In the genomic region with DNA sequence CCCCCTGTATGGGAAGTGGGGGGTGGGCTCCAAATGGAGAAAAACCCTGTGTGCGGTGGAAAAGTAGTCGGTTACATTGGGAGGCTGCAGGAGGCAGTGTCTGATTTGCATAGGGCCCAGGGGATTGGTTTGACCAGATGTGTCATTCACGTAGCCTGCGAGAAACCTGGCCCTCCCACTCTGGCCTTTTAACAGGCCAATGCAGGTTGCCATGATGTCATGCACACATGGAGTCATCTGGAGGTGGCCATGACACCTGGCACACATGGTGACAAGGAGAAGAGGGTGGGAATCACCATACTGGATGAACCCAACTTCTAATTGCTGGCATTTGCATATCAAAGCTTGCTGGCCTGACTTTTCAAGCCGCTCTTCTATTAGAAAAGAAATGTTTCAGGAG, we compare ENCODE assay signal across 1 cellular context.
TF ChIP-seq lines count a peak whose summit lies in the region.

No MANE protein-coding gene starts in this region.

TF ChIP-seq in K562, 482 proteins besides CTCF, POLR2A, EP300 and RAD21:
- TF ChIP-seq, protein P1, sequence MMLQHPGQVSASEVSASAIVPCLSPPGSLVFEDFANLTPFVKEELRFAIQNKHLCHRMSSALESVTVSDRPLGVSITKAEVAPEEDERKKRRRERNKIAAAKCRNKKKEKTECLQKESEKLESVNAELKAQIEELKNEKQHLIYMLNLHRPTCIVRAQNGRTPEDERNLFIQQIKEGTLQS (IDR thresholded peaks at IDR 0.05) = peak; percentile 8; the same call in 1 of the 2 replicates
- TF ChIP-seq, protein P1 (CRISPR knock-in tag; conservative IDR thresholded peaks at IDR 0.05) = no peak
- TF ChIP-seq, protein P2, sequence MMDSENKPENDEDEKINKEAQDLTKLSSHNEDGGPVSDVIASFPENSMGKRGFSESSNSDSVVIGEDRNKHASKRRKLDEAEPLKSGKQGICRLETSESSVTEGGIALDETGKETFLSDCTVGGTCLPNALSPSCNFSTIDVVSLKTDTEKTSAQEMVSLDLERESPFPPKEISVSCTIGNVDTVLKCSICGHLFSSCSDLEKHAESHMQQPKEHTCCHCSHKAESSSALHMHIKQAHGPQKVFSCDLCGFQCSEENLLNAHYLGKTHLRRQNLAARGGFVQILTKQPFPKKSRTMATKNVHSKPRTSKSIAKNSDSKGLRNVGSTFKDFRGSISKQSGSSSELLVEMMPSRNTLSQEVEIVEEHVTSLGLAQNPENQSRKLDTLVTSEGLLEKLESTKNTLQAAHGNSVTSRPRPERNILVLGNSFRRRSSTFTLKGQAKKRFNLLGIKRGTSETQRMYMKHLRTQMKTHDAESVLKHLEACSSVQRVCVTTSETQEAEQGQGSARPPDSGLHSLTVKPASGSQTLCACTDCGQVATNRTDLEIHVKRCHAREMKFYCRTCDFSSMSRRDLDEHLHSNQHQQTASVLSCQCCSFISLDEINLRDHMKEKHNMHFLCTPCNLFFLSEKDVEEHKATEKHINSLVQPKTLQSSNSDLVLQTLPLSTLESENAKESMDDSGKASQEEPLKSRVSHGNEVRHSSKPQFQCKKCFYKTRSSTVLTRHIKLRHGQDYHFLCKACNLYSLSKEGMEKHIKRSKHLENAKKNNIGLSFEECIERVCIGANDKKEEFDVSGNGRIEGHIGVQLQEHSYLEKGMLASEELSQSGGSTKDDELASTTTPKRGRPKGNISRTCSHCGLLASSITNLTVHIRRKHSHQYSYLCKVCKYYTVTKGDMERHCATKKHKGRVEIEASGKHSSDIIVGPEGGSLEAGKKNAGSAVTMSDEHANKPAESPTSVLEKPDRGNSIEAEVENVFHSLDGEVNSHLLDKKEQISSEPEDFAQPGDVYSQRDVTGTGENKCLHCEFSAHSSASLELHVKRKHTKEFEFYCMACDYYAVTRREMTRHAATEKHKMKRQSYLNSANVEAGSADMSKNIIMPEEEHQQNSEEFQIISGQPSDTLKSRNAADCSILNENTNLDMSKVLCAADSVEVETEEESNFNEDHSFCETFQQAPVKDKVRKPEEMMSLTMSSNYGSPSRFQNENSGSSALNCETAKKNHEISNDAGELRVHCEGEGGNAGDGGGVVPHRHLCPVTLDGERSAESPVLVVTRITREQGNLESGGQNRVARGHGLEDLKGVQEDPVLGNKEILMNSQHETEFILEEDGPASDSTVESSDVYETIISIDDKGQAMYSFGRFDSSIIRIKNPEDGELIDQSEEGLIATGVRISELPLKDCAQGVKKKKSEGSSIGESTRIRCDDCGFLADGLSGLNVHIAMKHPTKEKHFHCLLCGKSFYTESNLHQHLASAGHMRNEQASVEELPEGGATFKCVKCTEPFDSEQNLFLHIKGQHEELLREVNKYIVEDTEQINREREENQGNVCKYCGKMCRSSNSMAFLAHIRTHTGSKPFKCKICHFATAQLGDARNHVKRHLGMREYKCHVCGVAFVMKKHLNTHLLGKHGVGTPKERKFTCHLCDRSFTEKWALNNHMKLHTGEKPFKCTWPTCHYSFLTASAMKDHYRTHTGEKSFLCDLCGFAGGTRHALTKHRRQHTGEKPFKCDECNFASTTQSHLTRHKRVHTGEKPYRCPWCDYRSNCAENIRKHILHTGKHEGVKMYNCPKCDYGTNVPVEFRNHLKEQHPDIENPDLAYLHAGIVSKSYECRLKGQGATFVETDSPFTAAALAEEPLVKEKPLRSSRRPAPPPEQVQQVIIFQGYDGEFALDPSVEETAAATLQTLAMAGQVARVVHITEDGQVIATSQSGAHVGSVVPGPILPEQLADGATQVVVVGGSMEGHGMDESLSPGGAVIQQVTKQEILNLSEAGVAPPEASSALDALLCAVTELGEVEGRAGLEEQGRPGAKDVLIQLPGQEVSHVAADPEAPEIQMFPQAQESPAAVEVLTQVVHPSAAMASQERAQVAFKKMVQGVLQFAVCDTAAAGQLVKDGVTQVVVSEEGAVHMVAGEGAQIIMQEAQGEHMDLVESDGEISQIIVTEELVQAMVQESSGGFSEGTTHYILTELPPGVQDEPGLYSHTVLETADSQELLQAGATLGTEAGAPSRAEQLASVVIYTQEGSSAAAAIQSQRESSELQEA (IDR thresholded peaks at IDR 0.05; ENCODE audit: low read depth) = no peak
- TF ChIP-seq, protein P3, sequence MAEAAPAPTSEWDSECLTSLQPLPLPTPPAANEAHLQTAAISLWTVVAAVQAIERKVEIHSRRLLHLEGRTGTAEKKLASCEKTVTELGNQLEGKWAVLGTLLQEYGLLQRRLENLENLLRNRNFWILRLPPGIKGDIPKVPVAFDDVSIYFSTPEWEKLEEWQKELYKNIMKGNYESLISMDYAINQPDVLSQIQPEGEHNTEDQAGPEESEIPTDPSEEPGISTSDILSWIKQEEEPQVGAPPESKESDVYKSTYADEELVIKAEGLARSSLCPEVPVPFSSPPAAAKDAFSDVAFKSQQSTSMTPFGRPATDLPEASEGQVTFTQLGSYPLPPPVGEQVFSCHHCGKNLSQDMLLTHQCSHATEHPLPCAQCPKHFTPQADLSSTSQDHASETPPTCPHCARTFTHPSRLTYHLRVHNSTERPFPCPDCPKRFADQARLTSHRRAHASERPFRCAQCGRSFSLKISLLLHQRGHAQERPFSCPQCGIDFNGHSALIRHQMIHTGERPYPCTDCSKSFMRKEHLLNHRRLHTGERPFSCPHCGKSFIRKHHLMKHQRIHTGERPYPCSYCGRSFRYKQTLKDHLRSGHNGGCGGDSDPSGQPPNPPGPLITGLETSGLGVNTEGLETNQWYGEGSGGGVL (CRISPR knock-in tag; IDR thresholded peaks at IDR 0.05) = no peak
- TF ChIP-seq, protein P4, sequence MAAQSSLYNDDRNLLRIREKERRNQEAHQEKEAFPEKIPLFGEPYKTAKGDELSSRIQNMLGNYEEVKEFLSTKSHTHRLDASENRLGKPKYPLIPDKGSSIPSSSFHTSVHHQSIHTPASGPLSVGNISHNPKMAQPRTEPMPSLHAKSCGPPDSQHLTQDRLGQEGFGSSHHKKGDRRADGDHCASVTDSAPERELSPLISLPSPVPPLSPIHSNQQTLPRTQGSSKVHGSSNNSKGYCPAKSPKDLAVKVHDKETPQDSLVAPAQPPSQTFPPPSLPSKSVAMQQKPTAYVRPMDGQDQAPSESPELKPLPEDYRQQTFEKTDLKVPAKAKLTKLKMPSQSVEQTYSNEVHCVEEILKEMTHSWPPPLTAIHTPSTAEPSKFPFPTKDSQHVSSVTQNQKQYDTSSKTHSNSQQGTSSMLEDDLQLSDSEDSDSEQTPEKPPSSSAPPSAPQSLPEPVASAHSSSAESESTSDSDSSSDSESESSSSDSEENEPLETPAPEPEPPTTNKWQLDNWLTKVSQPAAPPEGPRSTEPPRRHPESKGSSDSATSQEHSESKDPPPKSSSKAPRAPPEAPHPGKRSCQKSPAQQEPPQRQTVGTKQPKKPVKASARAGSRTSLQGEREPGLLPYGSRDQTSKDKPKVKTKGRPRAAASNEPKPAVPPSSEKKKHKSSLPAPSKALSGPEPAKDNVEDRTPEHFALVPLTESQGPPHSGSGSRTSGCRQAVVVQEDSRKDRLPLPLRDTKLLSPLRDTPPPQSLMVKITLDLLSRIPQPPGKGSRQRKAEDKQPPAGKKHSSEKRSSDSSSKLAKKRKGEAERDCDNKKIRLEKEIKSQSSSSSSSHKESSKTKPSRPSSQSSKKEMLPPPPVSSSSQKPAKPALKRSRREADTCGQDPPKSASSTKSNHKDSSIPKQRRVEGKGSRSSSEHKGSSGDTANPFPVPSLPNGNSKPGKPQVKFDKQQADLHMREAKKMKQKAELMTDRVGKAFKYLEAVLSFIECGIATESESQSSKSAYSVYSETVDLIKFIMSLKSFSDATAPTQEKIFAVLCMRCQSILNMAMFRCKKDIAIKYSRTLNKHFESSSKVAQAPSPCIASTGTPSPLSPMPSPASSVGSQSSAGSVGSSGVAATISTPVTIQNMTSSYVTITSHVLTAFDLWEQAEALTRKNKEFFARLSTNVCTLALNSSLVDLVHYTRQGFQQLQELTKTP (IDR thresholded peaks at IDR 0.05; ENCODE audit: low read depth in 1 of 2, partially characterized antibody in 2 of 2) = no peak
- TF ChIP-seq YY1 (IDR thresholded peaks at IDR 0.05; ENCODE audit: borderline replicate concordance in 1 of 3, control insufficient read depth in 1 of 3, extremely low read depth in 1 of 3, insufficient read depth in 3 of 3, insufficient read length in 1 of 3, insufficient replicate concordance in 2 of 3, low read depth in 1 of 3, low read length in 2 of 3) (peak in 2 of 3 experiments; percentile 21 to 76), TOE1 (IDR thresholded peaks at IDR 0.05; ENCODE audit: borderline replicate concordance) (no peak), TOE1 (CRISPR knock-in tag; IDR thresholded peaks at IDR 0.05; ENCODE audit: borderline replicate concordance, low read depth) (no peak), CHCHD3 (CRISPR knock-in tag; IDR thresholded peaks at IDR 0.05) (no peak), TSC22D4 (tag; IDR thresholded peaks at IDR 0.05) (no peak), SREBF2 (CRISPR knock-in tag; IDR thresholded peaks at IDR 0.05) (no peak), STAT5B (CRISPR knock-in tag; IDR thresholded peaks at IDR 0.05) (no peak), XRCC5 (IDR thresholded peaks at IDR 0.05; ENCODE audit: low read depth, low read length) (no peak), TCFL5 (CRISPR knock-in tag; conservative IDR thresholded peaks at IDR 0.05) (no peak), NFATC3 (IDR thresholded peaks at IDR 0.05) (no peak), ZNF695 (CRISPR knock-in tag; IDR thresholded peaks at IDR 0.05) (no peak), NFE2 (IDR thresholded peaks at IDR 0.05; ENCODE audit: low read depth) (no peak), ZNF75A (CRISPR knock-in tag; IDR thresholded peaks at IDR 0.05) (no peak), MIER1 (IDR thresholded peaks at IDR 0.05; ENCODE audit: low read depth) (no peak), SIX5 (IDR thresholded peaks at IDR 0.05; ENCODE audit: borderline replicate concordance in 1 of 2, insufficient read depth in 1 of 2, low read depth in 1 of 2, low read length in 2 of 2) (no peak), BRCA1 (IDR thresholded peaks at IDR 0.05) (no peak), BRCA1 (CRISPR knock-in tag; IDR thresholded peaks at IDR 0.05) (no peak), HCFC1 (IDR thresholded peaks at IDR 0.05; ENCODE audit: low read depth, low read length) (no peak), POLR2G (IDR thresholded peaks at IDR 0.05; ENCODE audit: low read depth, low read length) (no peak)
- TF ChIP-seq, protein P5, sequence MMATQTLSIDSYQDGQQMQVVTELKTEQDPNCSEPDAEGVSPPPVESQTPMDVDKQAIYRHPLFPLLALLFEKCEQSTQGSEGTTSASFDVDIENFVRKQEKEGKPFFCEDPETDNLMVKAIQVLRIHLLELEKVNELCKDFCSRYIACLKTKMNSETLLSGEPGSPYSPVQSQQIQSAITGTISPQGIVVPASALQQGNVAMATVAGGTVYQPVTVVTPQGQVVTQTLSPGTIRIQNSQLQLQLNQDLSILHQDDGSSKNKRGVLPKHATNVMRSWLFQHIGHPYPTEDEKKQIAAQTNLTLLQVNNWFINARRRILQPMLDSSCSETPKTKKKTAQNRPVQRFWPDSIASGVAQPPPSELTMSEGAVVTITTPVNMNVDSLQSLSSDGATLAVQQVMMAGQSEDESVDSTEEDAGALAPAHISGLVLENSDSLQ (IDR thresholded peaks at IDR 0.05) = peak; percentile 62; the same call in 1 of the 2 replicates
- TF ChIP-seq, protein P6, sequence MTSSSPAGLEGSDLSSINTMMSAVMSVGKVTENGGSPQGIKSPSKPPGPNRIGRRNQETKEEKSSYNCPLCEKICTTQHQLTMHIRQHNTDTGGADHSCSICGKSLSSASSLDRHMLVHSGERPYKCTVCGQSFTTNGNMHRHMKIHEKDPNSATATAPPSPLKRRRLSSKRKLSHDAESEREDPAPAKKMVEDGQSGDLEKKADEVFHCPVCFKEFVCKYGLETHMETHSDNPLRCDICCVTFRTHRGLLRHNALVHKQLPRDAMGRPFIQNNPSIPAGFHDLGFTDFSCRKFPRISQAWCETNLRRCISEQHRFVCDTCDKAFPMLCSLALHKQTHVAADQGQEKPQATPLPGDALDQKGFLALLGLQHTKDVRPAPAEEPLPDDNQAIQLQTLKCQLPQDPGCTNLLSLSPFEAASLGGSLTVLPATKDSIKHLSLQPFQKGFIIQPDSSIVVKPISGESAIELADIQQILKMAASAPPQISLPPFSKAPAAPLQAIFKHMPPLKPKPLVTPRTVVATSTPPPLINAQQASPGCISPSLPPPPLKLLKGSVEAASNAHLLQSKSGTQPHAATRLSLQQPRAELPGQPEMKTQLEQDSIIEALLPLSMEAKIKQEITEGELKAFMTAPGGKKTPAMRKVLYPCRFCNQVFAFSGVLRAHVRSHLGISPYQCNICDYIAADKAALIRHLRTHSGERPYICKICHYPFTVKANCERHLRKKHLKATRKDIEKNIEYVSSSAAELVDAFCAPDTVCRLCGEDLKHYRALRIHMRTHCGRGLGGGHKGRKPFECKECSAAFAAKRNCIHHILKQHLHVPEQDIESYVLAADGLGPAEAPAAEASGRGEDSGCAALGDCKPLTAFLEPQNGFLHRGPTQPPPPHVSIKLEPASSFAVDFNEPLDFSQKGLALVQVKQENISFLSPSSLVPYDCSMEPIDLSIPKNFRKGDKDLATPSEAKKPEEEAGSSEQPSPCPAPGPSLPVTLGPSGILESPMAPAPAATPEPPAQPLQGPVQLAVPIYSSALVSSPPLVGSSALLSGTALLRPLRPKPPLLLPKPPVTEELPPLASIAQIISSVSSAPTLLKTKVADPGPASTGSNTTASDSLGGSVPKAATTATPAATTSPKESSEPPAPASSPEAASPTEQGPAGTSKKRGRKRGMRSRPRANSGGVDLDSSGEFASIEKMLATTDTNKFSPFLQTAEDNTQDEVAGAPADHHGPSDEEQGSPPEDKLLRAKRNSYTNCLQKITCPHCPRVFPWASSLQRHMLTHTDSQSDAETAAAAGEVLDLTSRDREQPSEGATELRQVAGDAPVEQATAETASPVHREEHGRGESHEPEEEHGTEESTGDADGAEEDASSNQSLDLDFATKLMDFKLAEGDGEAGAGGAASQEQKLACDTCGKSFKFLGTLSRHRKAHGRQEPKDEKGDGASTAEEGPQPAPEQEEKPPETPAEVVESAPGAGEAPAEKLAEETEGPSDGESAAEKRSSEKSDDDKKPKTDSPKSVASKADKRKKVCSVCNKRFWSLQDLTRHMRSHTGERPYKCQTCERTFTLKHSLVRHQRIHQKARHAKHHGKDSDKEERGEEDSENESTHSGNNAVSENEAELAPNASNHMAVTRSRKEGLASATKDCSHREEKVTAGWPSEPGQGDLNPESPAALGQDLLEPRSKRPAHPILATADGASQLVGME (CRISPR knock-in tag; IDR thresholded peaks at IDR 0.05) = no peak
- TF ChIP-seq, protein P7, sequence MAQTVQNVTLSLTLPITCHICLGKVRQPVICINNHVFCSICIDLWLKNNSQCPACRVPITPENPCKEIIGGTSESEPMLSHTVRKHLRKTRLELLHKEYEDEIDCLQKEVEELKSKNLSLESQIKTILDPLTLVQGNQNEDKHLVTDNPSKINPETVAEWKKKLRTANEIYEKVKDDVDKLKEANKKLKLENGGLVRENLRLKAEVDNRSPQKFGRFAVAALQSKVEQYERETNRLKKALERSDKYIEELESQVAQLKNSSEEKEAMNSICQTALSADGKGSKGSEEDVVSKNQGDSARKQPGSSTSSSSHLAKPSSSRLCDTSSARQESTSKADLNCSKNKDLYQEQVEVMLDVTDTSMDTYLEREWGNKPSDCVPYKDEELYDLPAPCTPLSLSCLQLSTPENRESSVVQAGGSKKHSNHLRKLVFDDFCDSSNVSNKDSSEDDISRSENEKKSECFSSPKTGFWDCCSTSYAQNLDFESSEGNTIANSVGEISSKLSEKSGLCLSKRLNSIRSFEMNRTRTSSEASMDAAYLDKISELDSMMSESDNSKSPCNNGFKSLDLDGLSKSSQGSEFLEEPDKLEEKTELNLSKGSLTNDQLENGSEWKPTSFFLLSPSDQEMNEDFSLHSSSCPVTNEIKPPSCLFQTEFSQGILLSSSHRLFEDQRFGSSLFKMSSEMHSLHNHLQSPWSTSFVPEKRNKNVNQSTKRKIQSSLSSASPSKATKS (CRISPR knock-in tag; IDR thresholded peaks at IDR 0.05) = no peak
TF ChIP-seq in K562: peak in this region for 3.
